In genomic region chr14:37637341-37637740, GRCh38 we compare ENCODE assay signal across 25 cellular contexts. TPM values are rescaled to one million over a fixed set of nuclear protein-coding genes. Genes with fewer than 3 reads are reported as not detected.
"Had no signal": no experiment of that assay in that cellular context is flagged by ENCODE, and none has a peak within 500 bp of the region (broad histone marks: within the 10 kb centered on the region; RNA-seq: fewer than 3 reads in every experiment).

No MANE protein-coding gene starts in this region.

- H3K36me3 Mint-ChIP-seq: memory B cell; stimulated activated memory B cell treated with anti-CD40 and anti-IgM and Interleukin-4, amounts not matched to agents 10 μg/mL and 1 μg/mL and 100 μg/mL, for 72 hours had no signal

- H3K36me3 ChIP-seq: brain microvascular endothelial cell, pancreas, suprapubic skin, tibial nerve, WERI-Rb-1 had no signal

- H3K27me3 Mint-ChIP-seq: memory B cell; stimulated activated memory B cell treated with anti-CD40 and anti-IgM and Interleukin-4, amounts not matched to agents 10 μg/mL and 1 μg/mL and 100 μg/mL, for 72 hours had no signal

- H3K9me3 ChIP-seq: pancreas, suprapubic skin had no signal

- ATAC-seq: activated naive CD4-positive, alpha-beta T cell treated with anti-CD3 and anti-CD28 coated beads, Interleukin-2, amount 50 U/mL, for 72 hours; pancreas; sciatic nerve; stimulated activated memory B cell treated with anti-CD40 and anti-IgM and Interleukin-4, amounts not matched to agents 10 μg/mL and 1 μg/mL and 100 μg/mL, for 72 hours had no signal

- H3K9me3 Mint-ChIP-seq: memory B cell, nephron had no signal

- H3K27ac ChIP-seq: brain microvascular endothelial cell, hepatocyte, pancreas, stomach, suprapubic skin, tibial nerve, WERI-Rb-1 had no signal

- H3K4me1 ChIP-seq: pancreas, stomach, suprapubic skin, tibial nerve had no signal

- DNase-seq: activated CD4-positive, alpha-beta T cell treated with anti-CD3 and anti-CD28 coated beads for 1 hour; activated gamma-delta T cell treated with Interleukin-2 at 50 U/mL for 16 hours; activated T-cell treated with anti-CD3 and anti-CD28 coated beads, Interleukin-2, amount 50 U/mL, for 1 hour; aorta; brain microvascular endothelial cell; central memory CD4-positive, alpha-beta T cell; dermis blood vessel endothelial cell; effector CD8-positive, alpha-beta T cell; erythroblast; foreskin melanocyte; pancreas; small intestine; stimulated activated CD4-positive, alpha-beta T cell treated with anti-CD3 and anti-CD28 coated beads, Interleukin-2, amount 100 ng/mL, for 24 hours; stomach; WERI-Rb-1 had no signal

- H3K4me3 Mint-ChIP-seq: memory B cell; nephron; stimulated activated memory B cell treated with anti-CD40 and anti-IgM and Interleukin-4, amounts not matched to agents 10 μg/mL and 1 μg/mL and 100 μg/mL, for 72 hours had no signal

- H2AFZ ChIP-seq: hepatocyte had no signal

- H3K79me2 ChIP-seq: hepatocyte had no signal

- H3K4me1 Mint-ChIP-seq: memory B cell; nephron; stimulated activated memory B cell treated with anti-CD40 and anti-IgM and Interleukin-4, amounts not matched to agents 10 μg/mL and 1 μg/mL and 100 μg/mL, for 72 hours had no signal

- H3K27me3 ChIP-seq: brain microvascular endothelial cell, hepatocyte, pancreas, suprapubic skin, tibial nerve had no signal

- H3K4me3 ChIP-seq: hepatocyte, pancreas, stomach, suprapubic skin, tibial nerve had no signal

- H3K27ac Mint-ChIP-seq: activated naive CD4-positive, alpha-beta T cell treated with anti-CD3 and anti-CD28 coated beads, Interleukin-2, amount 50 U/mL, for 72 hours; memory B cell; nephron; stimulated activated memory B cell treated with anti-CD40 and anti-IgM and Interleukin-4, amounts not matched to agents 10 μg/mL and 1 μg/mL and 100 μg/mL, for 72 hours had no signal

- H3K4me2 ChIP-seq: hepatocyte had no signal

RNA-seq across cellular contexts. Expression of gene TTC6, which starts 41.9 kb away (rescaled TPM):
- total RNA-seq: activated naive CD4-positive, alpha-beta T cell treated with anti-CD3 and anti-CD28 coated beads, Interleukin-2, amount 50 U/mL, for 72 hours; aorta; dermis blood vessel endothelial cell; mononuclear cell; myocyte; sciatic nerve; tibial nerve had no signal

RNA-seq across cellular contexts. Expression of gene FOXA1, which starts 42.3 kb away (rescaled TPM):
- total RNA-seq: aorta, dermis blood vessel endothelial cell, tibial nerve had no signal
